ENCODE assay signal across 9 cellular contexts in genomic region chr7:116991233-116991632, GRCh38.
"Had no signal": no experiment of that assay in that cellular context is flagged by ENCODE, and none has a peak within 500 bp of the region (broad histone marks: within the 10 kb centered on the region; RNA-seq: fewer than 3 reads in every experiment).

No MANE protein-coding gene starts in this region.

- H3K4me1 Mint-ChIP-seq: GM23338, H9 had no signal

- H3K27ac Mint-ChIP-seq: GM23338, H9, HFFc6 had no signal

- H3K4me3 Mint-ChIP-seq: GM23338, H9, HFFc6 had no signal

- H3K4me2 ChIP-seq: GM23338 had no signal

- H3K9me3 Mint-ChIP-seq: HFFc6 had no signal

- ATAC-seq: GM23338 had no signal

- H2AFZ ChIP-seq: GM23338 had no signal

- DNase-seq: H9, HCEC 1CT, HFFc6, IMR-90, KBM-7 had no signal

- FAIRE-seq: H1, H54, HTR-8/SVneo had no signal

- H3K4me3 ChIP-seq: GM23338 had no signal
